ENCODE assay signal across 16 cellular contexts in the genomic region with DNA sequence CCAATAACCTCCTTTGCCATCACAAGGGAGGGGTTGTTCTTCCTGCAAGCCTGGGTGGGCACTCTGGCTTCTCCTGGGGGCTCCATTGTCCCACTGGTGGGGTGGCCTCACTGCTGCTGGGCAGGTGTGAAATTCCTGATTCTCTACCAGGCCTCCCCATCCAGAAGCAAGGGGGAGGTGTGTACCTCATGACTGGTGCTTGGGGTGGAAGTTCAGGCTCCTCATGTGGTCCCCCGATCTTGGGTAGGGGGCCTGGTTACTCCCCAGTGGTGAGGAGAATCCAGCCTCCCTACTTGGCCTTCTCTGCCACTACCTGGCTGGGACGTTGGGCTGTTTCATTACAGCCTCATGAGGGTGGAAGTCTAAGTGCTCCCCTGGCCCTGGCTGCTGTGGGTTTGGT.
DNase-seq lines count a peak whose midpoint lies in the region; TF ChIP-seq lines count a peak whose summit lies in the region.
"Had no signal": no experiment of that assay in that cellular context is flagged by ENCODE, and none has a peak within 500 bp of the region (broad histone marks: within the 10 kb centered on the region; RNA-seq: fewer than 3 reads in every experiment).

No MANE protein-coding gene starts in this region.

- WGBS in esophagus muscularis mucosa, result 69% methylated on average over 2 of the region's 2 CpGs

- no peak for TF ChIP-seq CTCF in esophagus muscularis mucosa (IDR thresholded peaks at IDR 0.05)

- intact Hi-C loops in esophagus muscularis mucosa (cut with DNase I), result no loop called here

- no peak for TF ChIP-seq POLR2A in esophagus muscularis mucosa (IDR thresholded peaks at IDR 0.05; ENCODE audit: low read depth)

- H3K4me3 ChIP-seq in BLaER1 (no peak overlapping the region), esophagus muscularis mucosa (no peak overlapping the region)
- H3K4me3 ChIP-seq in BLaER1 treated with 17β-estradiol and CSF1 and Interleukin-3, amounts not matched to agents 10 nM and 100 nM, result no peak overlapping the region
- H3K4me3 ChIP-seq: GM12878, GM23248 had no signal

- H3K27me3 ChIP-seq in BLaER1 (no peaks in the 10 kb centered on the region), esophagus muscularis mucosa (peaks cover 0 to 5% (median 0%) of the 10 kb centered on the region in 4 donors)
- no peaks in the 10 kb centered on the region for H3K27me3 ChIP-seq in BLaER1 treated with 17β-estradiol and CSF1 and Interleukin-3, amounts not matched to agents 10 nM and 100 nM

- no peak overlapping the region for H3K9ac ChIP-seq in BLaER1
- H3K9ac ChIP-seq in BLaER1 treated with 17β-estradiol and CSF1 and Interleukin-3, amounts not matched to agents 10 nM and 100 nM, result no peak overlapping the region
- H3K9ac ChIP-seq: GM23248 had no signal

- no peak for TF ChIP-seq EP300 in esophagus muscularis mucosa (IDR thresholded peaks at IDR 0.05)

- DNase-seq in esophagus muscularis mucosa (ENCODE audit: extremely low spot score) (peak; percentile 87), RPMI8226 (no peak), NCI-H1092 (lab: John Stamatoyannopoulos, UW) (no peak)
- DNase-seq in stimulated activated CD4-positive, alpha-beta T cell treated with anti-CD3 and anti-CD28 coated beads, Interleukin-4, amount 100 ng/mL, for 4 hours, result no peak
- DNase-seq: CD4-positive, alpha-beta T cell; CD8-positive, alpha-beta memory T cell; DMS 273 treated with DMSO at 0.1 percent for 48 hours; DMS79; EL; GDM1; GM23248; H7; HCEC 1CT had no signal

- peak overlapping the region; percentile 32 for H3K4me2 ChIP-seq in BLaER1
- H3K4me2 ChIP-seq in BLaER1 treated with 17β-estradiol and CSF1 and Interleukin-3, amounts not matched to agents 10 nM and 100 nM, result peak overlapping the region in 6 of 11 experiments; percentile 16 to 45 (median 30); a peak in 9 of 22 replicates

- H4K20me1 ChIP-seq in BLaER1, result no peaks in the 10 kb centered on the region
- no peaks in the 10 kb centered on the region for H4K20me1 ChIP-seq in BLaER1 treated with 17β-estradiol and CSF1 and Interleukin-3, amounts not matched to agents 10 nM and 100 nM

- H3K9me3 ChIP-seq in BLaER1, result peaks cover 9% of the 10 kb centered on the region
- H3K9me3 ChIP-seq in BLaER1 treated with 17β-estradiol and CSF1 and Interleukin-3, amounts not matched to agents 10 nM and 100 nM (replicated peaks in 1 of 11), result peaks cover 10 to 30% (median 21%) of the 10 kb centered on the region in 11 experiments
- peaks cover 0 to 20% (median 7%) of the 10 kb centered on the region in 4 donors for H3K9me3 ChIP-seq in esophagus muscularis mucosa

- H3K36me3 ChIP-seq in BLaER1 (no peaks in the 10 kb centered on the region), esophagus muscularis mucosa (no peaks in the 10 kb centered on the region)
- peaks cover 0 to 4% (median 0%) of the 10 kb centered on the region in 11 experiments; a peak in 2 of 22 replicates for H3K36me3 ChIP-seq in BLaER1 treated with 17β-estradiol and CSF1 and Interleukin-3, amounts not matched to agents 10 nM and 100 nM

- H3K4me1 ChIP-seq in BLaER1 (peaks cover 10% of the 10 kb centered on the region), esophagus muscularis mucosa (no peaks in the 10 kb centered on the region)
- H3K4me1 ChIP-seq in BLaER1 treated with 17β-estradiol and CSF1 and Interleukin-3, amounts not matched to agents 10 nM and 100 nM, result peaks cover 0 to 9% (median 0%) of the 10 kb centered on the region in 10 experiments; a peak in 7 of 20 replicates

- H3K27ac ChIP-seq in BLaER1, result 0 out of 2 replicates have a peak overlapping the region, but pooled peaks have one; percentile 6
- no peak overlapping the region for H3K27ac ChIP-seq in BLaER1 treated with 17β-estradiol and CSF1 and Interleukin-3, amounts not matched to agents 10 nM and 100 nM
- no peak overlapping the region for H3K27ac ChIP-seq in esophagus muscularis mucosa (replicated peaks in 1 of 4)
- H3K27ac ChIP-seq: GM23248 had no signal
